8 cellular contexts compared by ENCODE assay signal in genomic region chrX:48021026-48021900, GRCh38.
A peak's percentile ranks its signal among the peaks of the same experiment; 100 is the strongest.
DNase-seq lines count a peak whose midpoint lies in the region; ATAC-seq and TF ChIP-seq lines count a peak whose summit lies in the region.

No MANE protein-coding gene starts in this region.

- no peaks in the 10 kb centered on the region for H3K9me3 ChIP-seq in DND-41 (ENCODE audit: insufficient read depth, low read length, severe bottlenecking)

- TF ChIP-seq CTCF in DND-41 (IDR thresholded peaks at IDR 0.05; ENCODE audit: borderline replicate concordance, extremely low read depth, low read length, poor library complexity, severe bottlenecking), result no peak

- no peaks in the 10 kb centered on the region for H3K36me3 ChIP-seq in DND-41 (ENCODE audit: insufficient read depth, low read length)

- no peaks in the 10 kb centered on the region for H3K27me3 ChIP-seq in DND-41 (ENCODE audit: insufficient read depth, low read length, poor library complexity)

- peak overlapping the region; percentile 82 for H3K27ac ChIP-seq in DND-41 (ENCODE audit: low read length)

- H4K20me1 ChIP-seq in DND-41 (ENCODE audit: insufficient read depth, low read length), result no peaks in the 10 kb centered on the region

- H3K4me2 ChIP-seq in DND-41 (ENCODE audit: insufficient read depth, low read length), result peak overlapping the region; percentile 57

- H2AFZ ChIP-seq in DND-41 (ENCODE audit: low read depth, low read length), result peak overlapping the region; percentile 88

- H3K79me2 ChIP-seq in DND-41 (ENCODE audit: insufficient read depth, low read length), result no peaks in the 10 kb centered on the region

- peaks cover 15% of the 10 kb centered on the region for H3K4me1 ChIP-seq in DND-41 (ENCODE audit: insufficient read depth, low read length)

- ATAC-seq in DND-41 (ENCODE audit: insufficient read depth, low read depth) (peak; percentile 68), HG02798 (IDR thresholded peaks at IDR 0.05; ENCODE audit: poor library complexity, unreplicated experiment) (peak; percentile 67), GM18861 (IDR thresholded peaks at IDR 0.05; ENCODE audit: unreplicated experiment) (no peak)

- peak overlapping the region; percentile 18 to 58; a peak in 3 of 4 replicates for H3K4me3 ChIP-seq in DND-41 (ENCODE audit: low read depth in 1 of 2, low read length in 2 of 2)

- DNase-seq in DND-41, result peak; percentile 77
- peak; percentile 47 for DNase-seq in NCI-H2196 treated with DMSO at 0.1 percent for 48 hours (lab: John Stamatoyannopoulos, UW; ENCODE audit: unreplicated experiment)
- peak; percentile 74 for DNase-seq in activated CD4-positive, CD25-positive, alpha-beta regulatory T cell treated with anti-CD3 and anti-CD28 coated beads, Interleukin-2, amount 50 U/mL, for 72 hours
- peak; percentile 83 for DNase-seq in cerebellar cortex (ENCODE audit: low spot score)
- peak; percentile 79 for DNase-seq in islet precursor cell
- peak; percentile 70 for DNase-seq in smooth muscle cell of the brain vasculature (ENCODE audit: low read depth, low spot score)

- H3K9ac ChIP-seq in DND-41 (ENCODE audit: low read depth, low read length), result peak overlapping the region; percentile 54
